8 cellular contexts compared by ENCODE assay signal in genomic region chr20:58975353-58975752, GRCh38. TPM values are rescaled to one million over a fixed set of nuclear protein-coding genes. Genes with fewer than 3 reads are reported as not detected.
"Had no signal": no experiment of that assay in that cellular context is flagged by ENCODE, and none has a peak within 500 bp of the region (broad histone marks: within the 10 kb centered on the region; RNA-seq: fewer than 3 reads in every experiment).

No MANE protein-coding gene starts in this region.

- FAIRE-seq: G401.6, GM12891, GM12892, GM18507, GM19239 had no signal

- DNase-seq: GDM1, GF-D8 had no signal

RNA-seq across cellular contexts. Expression of gene CTSZ, which starts 31.7 kb away (rescaled TPM):
- total RNA-seq: G401 had no signal

RNA-seq across cellular contexts. Expression of gene TUBB1, which starts 43.9 kb away (rescaled TPM):
- total RNA-seq: G401 had no signal
